In the genomic region with DNA sequence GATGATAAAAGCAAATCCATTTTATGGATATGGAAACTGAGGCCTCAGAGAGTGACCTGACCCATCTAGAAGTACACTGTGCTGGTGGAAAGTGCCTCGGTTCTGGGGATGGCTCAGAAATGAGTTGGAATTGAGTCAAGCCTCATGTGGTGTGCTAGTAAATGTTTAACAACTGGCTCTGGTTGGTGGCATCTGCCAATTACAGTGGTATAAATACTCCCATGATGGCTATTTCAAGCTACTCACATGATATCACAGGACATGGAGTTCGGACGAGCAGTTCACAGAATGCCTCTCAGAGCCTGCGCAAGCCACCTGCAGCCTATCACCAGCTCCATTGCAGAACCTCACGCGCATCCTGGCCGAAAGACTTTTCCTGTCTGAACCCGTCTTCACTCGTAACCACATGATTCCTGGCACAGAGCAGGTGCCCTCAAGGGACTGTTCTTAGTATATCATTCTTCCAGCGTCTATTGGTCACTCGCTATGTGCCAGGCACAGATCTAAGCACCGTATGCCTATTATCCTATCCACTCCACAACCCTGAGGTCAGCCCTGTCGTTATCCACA, we compare ENCODE assay signal across 21 cellular contexts. TPM values are rescaled to one million over a fixed set of nuclear protein-coding genes. Genes with fewer than 3 reads are reported as not detected.
A peak's percentile ranks its signal among the peaks of the same experiment; 100 is the strongest.
DNase-seq lines count a peak whose midpoint lies in the region; ATAC-seq, FAIRE-seq and TF ChIP-seq lines count a peak whose summit lies in the region.
"Had no signal": no experiment of that assay in that cellular context is flagged by ENCODE, and none has a peak within 500 bp of the region (broad histone marks: within the 10 kb centered on the region; RNA-seq: fewer than 3 reads in every experiment).

No MANE protein-coding gene starts in this region.

- H4K8ac ChIP-seq in neuronal stem cell (ENCODE audit: low read depth, low read length): no peak overlapping the region

- peaks cover 0 to 4% of the 10 kb centered on the region in 2 experiments; a peak in 2 of 3 replicates for H3K36me3 ChIP-seq in HEK293 (ENCODE audit: control insufficient read depth in 2 of 2, insufficient read depth in 1 of 2, low read length in 2 of 2)
- H3K36me3 ChIP-seq in K562 (ENCODE audit: control insufficient read depth, insufficient read depth, low read length): no peaks in the 10 kb centered on the region
- H3K36me3 ChIP-seq in neuronal stem cell (replicated peaks in 1 of 2; ENCODE audit: control insufficient read depth in 2 of 2, insufficient read depth in 2 of 2, low read length in 2 of 2): peaks cover 2 to 8% of the 10 kb centered on the region in 2 donors
- no peaks in the 10 kb centered on the region for H3K36me3 ChIP-seq in MG63
- H3K36me3 ChIP-seq: BE2C had no signal

- H4K20me1 ChIP-seq in K562 (replicated peaks; ENCODE audit: control insufficient read depth, insufficient read depth, low read length): no peaks in the 10 kb centered on the region

- no peak overlapping the region for H3K27ac ChIP-seq in HEK293 (ENCODE audit: extremely low read depth, low read depth, low read length)
- H3K27ac ChIP-seq in K562 (ENCODE audit: extremely low read depth, low read depth, low read length): no peak overlapping the region
- no peak overlapping the region for H3K27ac ChIP-seq in foreskin keratinocyte
- no peak overlapping the region for H3K27ac ChIP-seq in neuronal stem cell (replicated peaks; ENCODE audit: low read length)
- H3K27ac ChIP-seq: A549, C4-2B, HL-60 had no signal

- no peak overlapping the region for H2AK5ac ChIP-seq in neuronal stem cell (ENCODE audit: low read depth, low read length)

- no peak overlapping the region for H2BK12ac ChIP-seq in neuronal stem cell (ENCODE audit: low read length)

- no peaks in the 10 kb centered on the region for H3K79me1 ChIP-seq in neuronal stem cell (ENCODE audit: low read depth, low read length)

- no peak overlapping the region for H4K91ac ChIP-seq in neuronal stem cell (ENCODE audit: low read depth, low read length, poor library complexity)

- H3K4me1 ChIP-seq in HEK293 (ENCODE audit: control insufficient read depth, insufficient read depth, low read length): no peaks in the 10 kb centered on the region
- peaks cover 9 to 44% of the 10 kb centered on the region in 2 experiments; a peak in 4 of 5 replicates for H3K4me1 ChIP-seq in K562 (replicated peaks in 1 of 2; ENCODE audit: control insufficient read depth in 2 of 2, insufficient read depth in 2 of 2, low read length in 2 of 2)
- no peaks in the 10 kb centered on the region for H3K4me1 ChIP-seq in foreskin keratinocyte
- H3K4me1 ChIP-seq in neuronal stem cell (ENCODE audit: control insufficient read depth in 2 of 2, insufficient read depth in 1 of 2, low read depth in 1 of 2, low read length in 2 of 2): peaks cover 0 to 2% of the 10 kb centered on the region in 2 donors
- H3K4me1 ChIP-seq: A549, BE2C had no signal

- no peak overlapping the region for H2BK120ac ChIP-seq in neuronal stem cell (ENCODE audit: low read depth, low read length)

- H3K14ac ChIP-seq in neuronal stem cell (ENCODE audit: low read length): no peak overlapping the region

- TF ChIP-seq CTCF in HEK293 (tag by site-specific recombination; IDR thresholded peaks at IDR 0.05) (no peak), K562 (IDR thresholded peaks at IDR 0.05 in 2 of 3, conservative IDR thresholded peaks at IDR 0.05 in 1 of 3; ENCODE audit: insufficient read depth in 2 of 3, low read depth in 1 of 3, low read length in 3 of 3) (no peak), foreskin keratinocyte (conservative IDR thresholded peaks at IDR 0.05) (no peak)

- H3K4me3 ChIP-seq in HEK293 (ENCODE audit: low read depth, low read length): no peak overlapping the region
- no peak overlapping the region for H3K4me3 ChIP-seq in K562
- H3K4me3 ChIP-seq in neuronal stem cell (ENCODE audit: low read length in 2 of 2): no peak overlapping the region
- H3K4me3 ChIP-seq in MG63: no peak overlapping the region
- H3K4me3 ChIP-seq: A549 had no signal

- H3K79me2 ChIP-seq in K562 (ENCODE audit: control insufficient read depth, insufficient read depth, low read length): no peaks in the 10 kb centered on the region

- H3K18ac ChIP-seq in neuronal stem cell (ENCODE audit: low read length): no peak overlapping the region

- intact Hi-C loops in K562 (cut with micrococcal nuclease): no loop called here

- CTCF ChIA-PET in HEK293 (lab: Yijun Ruan, JAX): interaction anchor here (0.7 to 5.7 kb wide), 3 partner anchors 14 to 360 kb away, joined by 4 to 45 read pairs (median 5); no protein-coding TSS in a partner anchor
- CTCF ChIA-PET in K562 (lab: Yijun Ruan, JAX; ENCODE audit: low intra/inter-chr PET ratio): no interaction called here

- no peak for FAIRE-seq in K562 (lab: Jason Lieb, UNC)
- FAIRE-seq: A549, G401.6, GM12892, GM19239, H54 had no signal

- in situ Hi-C loops in K562 (cut with MboI): no loop called here

- H3K4me2 ChIP-seq in K562 (ENCODE audit: insufficient read depth, low read length): no peak overlapping the region
- no peak overlapping the region for H3K4me2 ChIP-seq in neuronal stem cell (ENCODE audit: insufficient read depth, low read length, poor library complexity, severe bottlenecking)
- H3K4me2 ChIP-seq: A549 had no signal

- POLR2A ChIA-PET in HEK293 (lab: Yijun Ruan, JAX) (no interaction called here), K562 (lab: Yijun Ruan, JAX) (interaction anchor here (0.5 to 3.0 kb wide), 3 partner anchors 23 to 126 kb away, joined by 3 to 7 read pairs (median 3); partner anchors contain the start of gene PPP6R1)

- TF ChIP-seq EP300 in K562 (IDR thresholded peaks at IDR 0.05; ENCODE audit: low read length): no peak

- H2BK5ac ChIP-seq in neuronal stem cell (ENCODE audit: low read length): no peak overlapping the region

- H3K4ac ChIP-seq in neuronal stem cell (ENCODE audit: low read length): no peak overlapping the region

- DNase-seq in K562 (ENCODE audit: extremely low read depth in 1 of 4, low spot score in 3 of 4) (no peak), foreskin keratinocyte (peak; percentile 72), neuronal stem cell (ENCODE audit: low spot score) (no peak), MG63 (no peak), 8988T (no peak)
- DNase-seq: BE2C; CD4-positive, alpha-beta memory T cell; DMS153; DMS79 treated with DMSO at 0.1 percent for 48 hours; EL had no signal

- TF ChIP-seq POLR2A in K562 (conservative IDR thresholded peaks at IDR 0.05): no peak

- H3K27me3 ChIP-seq in K562 (ENCODE audit: control insufficient read depth in 2 of 2, insufficient read depth in 2 of 2, low read length in 2 of 2) (no peaks in the 10 kb centered on the region), foreskin keratinocyte (no peaks in the 10 kb centered on the region), neuronal stem cell (ENCODE audit: control insufficient read depth in 3 of 3, insufficient read depth in 3 of 3, low read depth in 1 of 3, low read length in 3 of 3) (peaks cover 0 to 3% (median 0%) of the 10 kb centered on the region in 3 experiments), MG63 (no peaks in the 10 kb centered on the region)
- H3K27me3 ChIP-seq: BE2C had no signal

- H2AFZ ChIP-seq in K562 (ENCODE audit: low read depth, low read length): no peak overlapping the region
- no peak overlapping the region for H2AFZ ChIP-seq in neuronal stem cell (ENCODE audit: low read length)

- no peak overlapping the region for H3K23ac ChIP-seq in neuronal stem cell (ENCODE audit: low read depth, low read length, poor library complexity)

- no peak for TF ChIP-seq RAD21 in K562 (CRISPR knock-in tag; conservative IDR thresholded peaks at IDR 0.05 in 1 of 2, IDR thresholded peaks at IDR 0.05 in 1 of 2)

- BruUV-seq in K562 (replicated peaks; lab: Mats Ljungman, UMichigan): no TSS peak

- H3K9me3 ChIP-seq in HEK293 (ENCODE audit: control insufficient read depth, insufficient read depth, low read depth, low read length): no peaks in the 10 kb centered on the region
- H3K9me3 ChIP-seq in K562 (replicated peaks; ENCODE audit: control insufficient read depth, insufficient read depth, low read depth, low read length): no peaks in the 10 kb centered on the region
- H3K9me3 ChIP-seq in neuronal stem cell (replicated peaks in 1 of 2; ENCODE audit: control insufficient read depth in 2 of 2, insufficient read depth in 1 of 2, low read depth in 1 of 2, low read length in 2 of 2): no peaks in the 10 kb centered on the region
- H3K9me3 ChIP-seq in MG63: no peaks in the 10 kb centered on the region
- H3K9me3 ChIP-seq: A549, BE2C had no signal

- H3K9ac ChIP-seq in K562 (ENCODE audit: insufficient read depth in 1 of 2, low read depth in 2 of 2, low read length in 2 of 2) (no peak overlapping the region), neuronal stem cell (ENCODE audit: low read depth, low read length, poor library complexity) (peak overlapping the region; percentile 1)

- WGBS in K562 (ENCODE audit: insufficient coverage, low coverage, missing lambda C conversion rate): 70% methylated on average over 13 of the region's 13 CpGs
- no CpG with 5 or more reads among the region's 13 CpGs for WGBS in neuronal stem cell (ENCODE audit: extremely low coverage in 2 of 2, insufficient read length in 2 of 2, insufficient replicate concordance in 1 of 2), 2 donors

- ATAC-seq in K562 (no peak), foreskin keratinocyte (peak; percentile 26), GM18498 (IDR thresholded peaks at IDR 0.05; ENCODE audit: unreplicated experiment) (no peak)
- ATAC-seq: A549, HCT116 had no signal

- H3K9me1 ChIP-seq in K562 (ENCODE audit: control insufficient read depth, insufficient read depth, low read length): no peaks in the 10 kb centered on the region

- no peak overlapping the region for H2BK15ac ChIP-seq in neuronal stem cell (ENCODE audit: low read length)

RNA-seq across cellular contexts. Expression of gene TMEM150B, which starts 9.1 kb away (rescaled TPM):
- total RNA-seq in K562 (2011; cell fraction: chromatin; rRNA removed; ENCODE audit: low replicate concordance): 1.7 and 5.3 TPM in 2 replicates
- total RNA-seq in K562 (2011; cell fraction: nucleolus; rRNA removed): 4.7 and 5.2 TPM in 2 replicates
- total RNA-seq in K562 (2011; cell fraction: nucleoplasm; rRNA removed): 2.2 and 3.8 TPM in 2 replicates
- total RNA-seq in K562 (2014; rRNA removed): 0.91 and 1.0 TPM in 2 replicates
- 0.47 TPM in 1 of 2 replicates, not detected in the other for total RNA-seq in K562 (2014; rRNA removed; fragmentation: Illumina TruSeq; extraction: Trizol)
- total RNA-seq in K562 (2015; rRNA removed; fragmentation: Illumina TruSeq; extraction: Trizol): 0.57 and 1.3 TPM in 2 replicates
- total RNA-seq in K562 (2021): 1.2 and 1.4 TPM in 2 replicates
- polyA plus RNA-seq in K562 (2011; rRNA removed): 0.55 and 0.67 TPM in 2 replicates
- polyA plus RNA-seq in K562 (2011; cell fraction: cytosol; rRNA removed): 1.2 and 2.9 TPM in 2 replicates
- 1.1 and 3.2 TPM in 2 replicates for polyA plus RNA-seq in K562 (2011; cell fraction: nucleus; rRNA removed)
- 1.2 and 3.1 TPM in 2 replicates for polyA plus RNA-seq in K562 (2012)
- polyA plus RNA-seq in K562 (2014; fragmentation: Illumina TruSeq; extraction: Trizol): 0.56 and 0.82 TPM in 2 replicates
- not detected for polyA plus RNA-seq in K562 (2014; fragmentation: Nextera tagmentation; extraction: Ambion mirVana)
- polyA plus RNA-seq in K562 (2014; rRNA removed): 0.47 and 0.74 TPM in 2 replicates
- polyA minus RNA-seq in K562 (2011; rRNA and poly(A)+ RNA removed): not detected in 2 replicates
- 2.3 TPM in 1 of 2 replicates, not detected in the other for polyA minus RNA-seq in K562 (2011; cell fraction: cytosol; rRNA and poly(A)+ RNA removed)
- polyA minus RNA-seq in K562 (2011; cell fraction: nucleus; rRNA and poly(A)+ RNA removed): 1.00 and 1.2 TPM in 2 replicates
- total RNA-seq in foreskin keratinocyte: not detected in 2 replicates
- not detected in 2 replicates for polyA plus RNA-seq in foreskin keratinocyte
- polyA plus RNA-seq in neuronal stem cell (2013, experiment 1 of 2): not detected
- 0.04 TPM for polyA plus RNA-seq in neuronal stem cell (2013, experiment 2 of 2)
- not detected in 2 replicates for total RNA-seq in MG63 (2014; rRNA removed; shearing (Covaris generic); ENCODE audit: low replicate concordance)
- polyA plus RNA-seq: AG04450; CD4-positive, alpha-beta memory T cell had no signal

RNA-seq across cellular contexts. Expression of gene KMT5C, which starts 23.6 kb away (rescaled TPM):
- 62.4 and 157 TPM in 2 replicates for total RNA-seq in K562 (2011; cell fraction: chromatin; rRNA removed; ENCODE audit: low replicate concordance)
- 117 and 126 TPM in 2 replicates for total RNA-seq in K562 (2011; cell fraction: nucleolus; rRNA removed)
- total RNA-seq in K562 (2011; cell fraction: nucleoplasm; rRNA removed): 79.2 and 82.9 TPM in 2 replicates
- total RNA-seq in K562 (2014; rRNA removed) (35.6 and 38.2 TPM in 2 replicates), K562 (2014; rRNA removed; fragmentation: Illumina TruSeq; extraction: Trizol) (3.7 and 8.2 TPM in 2 replicates), K562 (2015; rRNA removed; fragmentation: Illumina TruSeq; extraction: Trizol) (11.0 and 12.5 TPM in 2 replicates), K562 (2021) (50.7 and 53.5 TPM in 2 replicates), foreskin keratinocyte (6.9 and 8.6 TPM in 2 replicates)
- polyA plus RNA-seq in K562 (2011; rRNA removed) (22.8 and 36.8 TPM in 2 replicates), K562 (2014; fragmentation: Illumina TruSeq; extraction: Trizol) (16.6 and 22.7 TPM in 2 replicates), K562 (2014; fragmentation: Nextera tagmentation; extraction: Ambion mirVana) (under 1 TPM; 0.15 to 0.17 TPM), K562 (2014; rRNA removed) (42.7 and 50.2 TPM in 2 replicates), foreskin keratinocyte (6.0 and 6.5 TPM in 2 replicates)
- polyA plus RNA-seq in K562 (2011; cell fraction: cytosol; rRNA removed): 25.5 and 46.8 TPM in 2 replicates
- 121 and 175 TPM in 2 replicates for polyA plus RNA-seq in K562 (2011; cell fraction: nucleus; rRNA removed)
- polyA plus RNA-seq in K562 (2012): 42.5 and 52.7 TPM in 2 replicates
- polyA minus RNA-seq in K562 (2011; rRNA and poly(A)+ RNA removed): 7.6 and 10.5 TPM in 2 replicates
- 14.4 and 16.3 TPM in 2 replicates for polyA minus RNA-seq in K562 (2011; cell fraction: cytosol; rRNA and poly(A)+ RNA removed)
- polyA minus RNA-seq in K562 (2011; cell fraction: nucleus; rRNA and poly(A)+ RNA removed): 40.8 and 44.9 TPM in 2 replicates
- polyA plus RNA-seq in neuronal stem cell (2013, experiment 1 of 2): 46.5 TPM
- polyA plus RNA-seq in neuronal stem cell (2013, experiment 2 of 2): 47.0 TPM
- total RNA-seq in MG63 (2014; rRNA removed; shearing (Covaris generic); ENCODE audit: low replicate concordance): 2.8 and 11.1 TPM in 2 replicates

RNA-seq across cellular contexts. Expression of gene BRSK1, which starts 32.2 kb away (rescaled TPM):
- 28.5 and 48.4 TPM in 2 replicates for total RNA-seq in K562 (2011; cell fraction: chromatin; rRNA removed; ENCODE audit: low replicate concordance)
- 21.7 and 25.3 TPM in 2 replicates for total RNA-seq in K562 (2011; cell fraction: nucleolus; rRNA removed)
- total RNA-seq in K562 (2011; cell fraction: nucleoplasm; rRNA removed): 13.4 and 18.0 TPM in 2 replicates
- total RNA-seq in K562 (2014; rRNA removed) (3.8 and 5.0 TPM in 2 replicates), K562 (2014; rRNA removed; fragmentation: Illumina TruSeq; extraction: Trizol) (1.6 and 1.7 TPM in 2 replicates), K562 (2015; rRNA removed; fragmentation: Illumina TruSeq; extraction: Trizol) (1.3 and 1.7 TPM in 2 replicates), K562 (2021) (5.6 and 8.1 TPM in 2 replicates), foreskin keratinocyte (3.1 and 3.6 TPM in 2 replicates)
- polyA plus RNA-seq in K562 (2011; rRNA removed) (3.5 and 3.6 TPM in 2 replicates), K562 (2014; fragmentation: Illumina TruSeq; extraction: Trizol) (4.3 and 4.5 TPM in 2 replicates), K562 (2014; fragmentation: Nextera tagmentation; extraction: Ambion mirVana) (not detected), K562 (2014; rRNA removed) (9.3 and 9.8 TPM in 2 replicates), foreskin keratinocyte (2.4 and 2.6 TPM in 2 replicates)
- polyA plus RNA-seq in K562 (2011; cell fraction: cytosol; rRNA removed): 4.7 and 5.3 TPM in 2 replicates
- polyA plus RNA-seq in K562 (2011; cell fraction: nucleus; rRNA removed): 46.8 and 66.1 TPM in 2 replicates
- 4.6 and 18.4 TPM in 2 replicates for polyA plus RNA-seq in K562 (2012)
- polyA minus RNA-seq in K562 (2011; rRNA and poly(A)+ RNA removed): 1.7 and 2.2 TPM in 2 replicates
- polyA minus RNA-seq in K562 (2011; cell fraction: cytosol; rRNA and poly(A)+ RNA removed): 1.1 and 2.1 TPM in 2 replicates
- polyA minus RNA-seq in K562 (2011; cell fraction: nucleus; rRNA and poly(A)+ RNA removed): 7.0 and 11.6 TPM in 2 replicates
- 30.5 TPM for polyA plus RNA-seq in neuronal stem cell (2013, experiment 1 of 2)
- polyA plus RNA-seq in neuronal stem cell (2013, experiment 2 of 2): 31.6 TPM
- total RNA-seq in MG63 (2014; rRNA removed; shearing (Covaris generic); ENCODE audit: low replicate concordance): 0.89 TPM in 1 of 2 replicates, not detected in the other
- polyA plus RNA-seq: CD4-positive, alpha-beta memory T cell had no signal

RNA-seq across cellular contexts. Expression of gene HSPBP1, which starts 36.1 kb away (rescaled TPM):
- 1.8 and 7.4 TPM in 2 replicates for total RNA-seq in K562 (2011; cell fraction: chromatin; rRNA removed; ENCODE audit: low replicate concordance)
- 14.1 and 16.0 TPM in 2 replicates for total RNA-seq in K562 (2011; cell fraction: nucleolus; rRNA removed)
- total RNA-seq in K562 (2011; cell fraction: nucleoplasm; rRNA removed): 5.8 and 8.5 TPM in 2 replicates
- total RNA-seq in K562 (2014; rRNA removed): 54.6 and 63.3 TPM in 2 replicates
- total RNA-seq in K562 (2014; rRNA removed; fragmentation: Illumina TruSeq; extraction: Trizol): 12.3 and 13.9 TPM in 2 replicates
- 38.7 and 41.3 TPM in 2 replicates for total RNA-seq in K562 (2015; rRNA removed; fragmentation: Illumina TruSeq; extraction: Trizol)
- 81.3 and 85.8 TPM in 2 replicates for total RNA-seq in K562 (2021)
- 20.6 and 30.4 TPM in 2 replicates for polyA plus RNA-seq in K562 (2011; rRNA removed)
- 38.3 and 103 TPM in 2 replicates for polyA plus RNA-seq in K562 (2011; cell fraction: cytosol; rRNA removed)
- 17.4 and 24.9 TPM in 2 replicates for polyA plus RNA-seq in K562 (2011; cell fraction: nucleus; rRNA removed)
- 67.2 and 80.0 TPM in 2 replicates for polyA plus RNA-seq in K562 (2012)
- 21.8 and 37.7 TPM in 2 replicates for polyA plus RNA-seq in K562 (2014; fragmentation: Illumina TruSeq; extraction: Trizol)
- 1 to 10 TPM in 1 of 2 experiments, under 1 TPM in 1; 0.83 to 1.5 TPM for polyA plus RNA-seq in K562 (2014; fragmentation: Nextera tagmentation; extraction: Ambion mirVana)
- 59.0 and 62.3 TPM in 2 replicates for polyA plus RNA-seq in K562 (2014; rRNA removed)
- 5.2 and 9.1 TPM in 2 replicates for polyA minus RNA-seq in K562 (2011; rRNA and poly(A)+ RNA removed)
- 23.1 and 31.8 TPM in 2 replicates for polyA minus RNA-seq in K562 (2011; cell fraction: cytosol; rRNA and poly(A)+ RNA removed)
- polyA minus RNA-seq in K562 (2011; cell fraction: nucleus; rRNA and poly(A)+ RNA removed): 6.2 and 6.8 TPM in 2 replicates
- total RNA-seq in foreskin keratinocyte: 43.0 and 45.8 TPM in 2 replicates
- polyA plus RNA-seq in foreskin keratinocyte: 74.1 and 75.2 TPM in 2 replicates
- 32.8 TPM for polyA plus RNA-seq in neuronal stem cell (2013, experiment 1 of 2)
- polyA plus RNA-seq in neuronal stem cell (2013, experiment 2 of 2): 30.1 TPM
- 64.6 and 122 TPM in 2 replicates for total RNA-seq in MG63 (2014; rRNA removed; shearing (Covaris generic); ENCODE audit: low replicate concordance)

RNA-seq across cellular contexts. Expression of gene COX6B2, which starts 38.5 kb away (rescaled TPM):
- 4.5 and 12.9 TPM in 2 replicates for total RNA-seq in K562 (2011; cell fraction: chromatin; rRNA removed; ENCODE audit: low replicate concordance)
- total RNA-seq in K562 (2011; cell fraction: nucleolus; rRNA removed): 6.8 and 7.2 TPM in 2 replicates
- 7.8 and 8.9 TPM in 2 replicates for total RNA-seq in K562 (2011; cell fraction: nucleoplasm; rRNA removed)
- total RNA-seq in K562 (2014; rRNA removed): 0.59 and 1.3 TPM in 2 replicates
- total RNA-seq in K562 (2014; rRNA removed; fragmentation: Illumina TruSeq; extraction: Trizol): 0.40 and 0.61 TPM in 2 replicates
- total RNA-seq in K562 (2015; rRNA removed; fragmentation: Illumina TruSeq; extraction: Trizol): 0.23 and 0.83 TPM in 2 replicates
- total RNA-seq in K562 (2021): 2.5 and 2.6 TPM in 2 replicates
- 1.8 and 1.9 TPM in 2 replicates for polyA plus RNA-seq in K562 (2011; rRNA removed)
- polyA plus RNA-seq in K562 (2011; cell fraction: cytosol; rRNA removed): 1.0 and 2.3 TPM in 2 replicates
- polyA plus RNA-seq in K562 (2011; cell fraction: nucleus; rRNA removed): 13.4 and 60.3 TPM in 2 replicates
- 0.97 and 1.7 TPM in 2 replicates for polyA plus RNA-seq in K562 (2012)
- 1.2 and 2.1 TPM in 2 replicates for polyA plus RNA-seq in K562 (2014; fragmentation: Illumina TruSeq; extraction: Trizol)
- polyA plus RNA-seq in K562 (2014; fragmentation: Nextera tagmentation; extraction: Ambion mirVana): under 1 TPM; 0.56 to 0.71 TPM
- polyA plus RNA-seq in K562 (2014; rRNA removed): 1.4 and 1.5 TPM in 2 replicates
- 0.51 and 0.60 TPM in 2 replicates for polyA minus RNA-seq in K562 (2011; rRNA and poly(A)+ RNA removed)
- polyA minus RNA-seq in K562 (2011; cell fraction: cytosol; rRNA and poly(A)+ RNA removed): 0.38 TPM in 1 of 2 replicates, not detected in the other
- polyA minus RNA-seq in K562 (2011; cell fraction: nucleus; rRNA and poly(A)+ RNA removed): 1.8 and 2.6 TPM in 2 replicates
- 0.92 and 2.4 TPM in 2 replicates for total RNA-seq in foreskin keratinocyte
- polyA plus RNA-seq in foreskin keratinocyte: 1.8 and 2.8 TPM in 2 replicates
- 0.81 TPM for polyA plus RNA-seq in neuronal stem cell (2013, experiment 1 of 2)
- 0.71 TPM for polyA plus RNA-seq in neuronal stem cell (2013, experiment 2 of 2)
- not detected in 2 replicates for total RNA-seq in MG63 (2014; rRNA removed; shearing (Covaris generic); ENCODE audit: low replicate concordance)
- polyA plus RNA-seq: CD4-positive, alpha-beta memory T cell had no signal

Comparison
In these comparisons a context has a peak if more than half of its experiments do, and no peak if none do; other contexts are left out.
1. DNase-seq: peak in foreskin keratinocyte (2 of 2); none in K562 (0 of 4), neuronal stem cell (single experiment), MG63 (single experiment) and 8988T (single experiment).